Comparison of ENCODE assay signal across 12 cellular contexts in the genomic region with DNA sequence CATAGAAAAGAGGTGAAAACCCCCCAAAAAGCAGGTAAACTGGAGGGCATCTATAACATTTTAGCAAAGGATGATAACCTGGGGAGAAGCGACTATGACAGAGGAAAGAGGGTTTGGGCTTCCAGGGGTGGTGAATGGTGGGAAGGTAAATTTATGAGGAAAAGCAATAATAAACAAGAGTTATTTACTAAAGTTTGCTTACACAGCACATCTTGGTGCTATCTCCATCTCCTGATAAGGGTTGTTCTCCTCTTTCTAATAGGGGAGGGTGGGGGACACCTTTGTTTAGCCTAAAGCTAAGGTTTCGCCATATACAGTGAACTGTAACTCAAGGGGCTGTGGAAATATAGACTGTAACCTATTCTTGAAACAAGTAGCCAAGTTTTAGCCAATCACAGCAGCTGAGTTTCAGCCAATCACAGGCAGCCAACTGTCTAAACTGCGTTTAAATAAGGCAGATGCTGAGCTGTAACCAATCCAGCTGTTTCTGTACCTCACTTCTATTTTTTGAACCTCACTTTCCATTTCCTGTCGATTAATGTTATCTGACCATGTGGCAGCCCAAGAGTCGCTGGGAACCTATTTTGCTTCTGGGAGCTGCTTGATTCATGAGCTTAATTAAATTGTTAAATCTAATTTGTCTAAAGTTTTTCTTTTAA.
DNase-seq lines count a peak whose midpoint lies in the region; ATAC-seq and TF ChIP-seq lines count a peak whose summit lies in the region.
"Had no signal": no experiment of that assay in that cellular context is flagged by ENCODE, and none has a peak within 500 bp of the region (broad histone marks: within the 10 kb centered on the region; RNA-seq: fewer than 3 reads in every experiment).

No MANE protein-coding gene starts in this region.

- H3K27ac ChIP-seq in left ventricle myocardium inferior (replicated peaks) (peak overlapping the region; percentile 84), right cardiac atrium (ENCODE audit: low read length) (no peak overlapping the region), OCI-LY7 (ENCODE audit: low read depth, low read length, poor library complexity, severe bottlenecking) (peak overlapping the region; percentile 13), mesendoderm (ENCODE audit: low read depth, low read length) (no peak overlapping the region)
- H3K27ac ChIP-seq: left lung had no signal

- H3K36me3 ChIP-seq in left ventricle myocardium inferior: no peaks in the 10 kb centered on the region
- H3K36me3 ChIP-seq in OCI-LY7 (ENCODE audit: insufficient read depth, low read length): no peaks in the 10 kb centered on the region
- no peaks in the 10 kb centered on the region for H3K36me3 ChIP-seq in mesendoderm (ENCODE audit: control insufficient read depth, insufficient read depth, low read length)
- no peaks in the 10 kb centered on the region for H3K36me3 ChIP-seq in Caco-2 (ENCODE audit: control insufficient read depth, insufficient read depth, low read length)
- H3K36me3 ChIP-seq: left lung had no signal

- H3K4me3 ChIP-seq in left ventricle myocardium inferior (no peak overlapping the region), right cardiac atrium (ENCODE audit: low read length) (no peak overlapping the region), OCI-LY7 (ENCODE audit: low read depth, low read length, poor library complexity, severe bottlenecking) (no peak overlapping the region), mesendoderm (ENCODE audit: low read length) (no peak overlapping the region), Caco-2 (ENCODE audit: low read depth, low read length) (no peak overlapping the region)
- H3K4me3 ChIP-seq: GM12878, left lung, mucosa of descending colon had no signal

- H3K4me1 ChIP-seq in left ventricle myocardium inferior: peaks cover 40% of the 10 kb centered on the region
- no peaks in the 10 kb centered on the region for H3K4me1 ChIP-seq in right cardiac atrium (ENCODE audit: control insufficient read depth, insufficient read depth, low read length)
- H3K4me1 ChIP-seq in OCI-LY7 (ENCODE audit: insufficient read depth, low read length, poor library complexity, severe bottlenecking): peaks cover 55% of the 10 kb centered on the region
- H3K4me1 ChIP-seq in mesendoderm (ENCODE audit: control insufficient read depth, low read depth, low read length): no peaks in the 10 kb centered on the region
- H3K4me1 ChIP-seq in Caco-2: peaks cover 14% of the 10 kb centered on the region

- H4K20me1 ChIP-seq in OCI-LY7 (ENCODE audit: insufficient read depth, low read length): no peaks in the 10 kb centered on the region

- WGBS in right cardiac atrium: 58% methylated on average over 5 of the region's 5 CpGs
- WGBS in mesendoderm (ENCODE audit: extremely low coverage, insufficient coverage, low lambda C conversion rate): no CpG with 5 or more reads among the region's 5 CpGs

- POLR2A ChIA-PET in OCI-LY7 (lab: Charles Lee): interaction anchor here (0.5 to 3.6 kb wide), 19 partner anchors 8 to 610 kb away, joined by 3 to 31 read pairs (median 4); no protein-coding TSS in a partner anchor
- POLR2A ChIA-PET in Caco-2 (lab: Charles Lee): no interaction called here

- no peak overlapping the region for H4K5ac ChIP-seq in mesendoderm (ENCODE audit: low read length)

- H3K79me1 ChIP-seq in mesendoderm (ENCODE audit: low read length): no peaks in the 10 kb centered on the region

- BruUV-seq in OCI-LY7 (replicated peaks; lab: Mats Ljungman, UMichigan): no TSS peak
- no TSS peak for BruUV-seq in Caco-2 (replicated peaks; lab: Mats Ljungman, UMichigan)

- CTCF ChIA-PET in OCI-LY7 (lab: Charles Lee; ENCODE audit: unreplicated experiment) (interaction anchor here (1.0 to 2.2 kb wide), 9 partner anchors 12 to 538 kb away, joined by 3 to 10 read pairs (median 5); no protein-coding TSS in a partner anchor), Caco-2 (lab: Charles Lee) (interaction anchor here (0.6 to 1.2 kb wide), 4 partner anchors 12 to 1016 kb away, joined by 3 to 4 read pairs (median 3); no protein-coding TSS in a partner anchor)

- H3K27ac Mint-ChIP-seq in type B pancreatic cell: peak overlapping the region; percentile 87
- H3K27ac Mint-ChIP-seq in Caco-2 (ENCODE audit: unreplicated experiment): no peak overlapping the region
- H3K27ac Mint-ChIP-seq: immature natural killer cell had no signal

- H3K9me3 Mint-ChIP-seq in type B pancreatic cell (peaks cover 11% of the 10 kb centered on the region), Caco-2 (ENCODE audit: unreplicated experiment) (no peaks in the 10 kb centered on the region)
- H3K9me3 Mint-ChIP-seq: immature natural killer cell had no signal

- H3K18ac ChIP-seq in mesendoderm (ENCODE audit: low read length): peak overlapping the region; percentile 90

- H3K9me3 ChIP-seq in left ventricle myocardium inferior (replicated peaks) (no peaks in the 10 kb centered on the region), right cardiac atrium (ENCODE audit: control insufficient read depth, low read length) (no peaks in the 10 kb centered on the region), OCI-LY7 (ENCODE audit: low read length) (no peaks in the 10 kb centered on the region), Caco-2 (no peaks in the 10 kb centered on the region)
- H3K9me3 ChIP-seq: left lung, mucosa of descending colon had no signal

- no peak overlapping the region for H2AK5ac ChIP-seq in mesendoderm (ENCODE audit: low read length)

- H2BK15ac ChIP-seq in mesendoderm (replicated peaks; ENCODE audit: low read depth): peak overlapping the region; percentile 85

- H3K4me2 ChIP-seq in OCI-LY7 (ENCODE audit: low read length) (peak overlapping the region; percentile 6; the same call in 1 of the 2 replicates), mesendoderm (ENCODE audit: low read length) (no peak overlapping the region)

- TF ChIP-seq CTCF in left ventricle myocardium inferior (IDR thresholded peaks at IDR 0.05; ENCODE audit: borderline replicate concordance) (no peak), OCI-LY7 (conservative IDR thresholded peaks at IDR 0.05; ENCODE audit: low read length) (no peak), type B pancreatic cell (conservative IDR thresholded peaks at IDR 0.05) (no peak), Caco-2 (IDR thresholded peaks at IDR 0.05; ENCODE audit: insufficient read depth in 1 of 2, low read depth in 1 of 2, low read length in 1 of 2, severe bottlenecking in 1 of 2, unreplicated experiment in 1 of 2) (no peak)

- no peaks in the 10 kb centered on the region for H3K27me3 Mint-ChIP-seq in type B pancreatic cell
- no peaks in the 10 kb centered on the region for H3K27me3 Mint-ChIP-seq in Caco-2 (ENCODE audit: insufficient read depth, unreplicated experiment)

- no peaks in the 10 kb centered on the region for H3K79me2 ChIP-seq in OCI-LY7 (ENCODE audit: insufficient read depth, low read depth, low read length)
- H3K79me2 ChIP-seq in mesendoderm (ENCODE audit: control insufficient read depth, insufficient read depth, low read length): no peaks in the 10 kb centered on the region

- ATAC-seq in right cardiac atrium (no peak), GM18517 (IDR thresholded peaks at IDR 0.05; ENCODE audit: unreplicated experiment) (no peak)

- H3K56ac ChIP-seq in mesendoderm (ENCODE audit: low read length): peak overlapping the region; percentile 34

- peak overlapping the region; percentile 17; the same call in 1 of the 2 replicates for H2AFZ ChIP-seq in OCI-LY7 (ENCODE audit: low read length)

- intact Hi-C loops in left ventricle myocardium inferior (cut with micrococcal nuclease) (loop anchor here (10.0 kb wide), 1 partner anchor 539 kb away; no protein-coding TSS in a partner anchor), right cardiac atrium (cut with DNase I) (loop anchor here in 3 of 4 donors (5.0 to 10.0 kb wide), 2 partner anchors 536 to 539 kb away; no protein-coding TSS in a partner anchor), OCI-LY7 (cut with micrococcal nuclease; ENCODE audit: unreplicated experiment) (loop anchor here (5.0 kb wide), 1 partner anchor 231 kb away; no protein-coding TSS in a partner anchor), Caco-2 (cut with micrococcal nuclease; ENCODE audit: unreplicated experiment) (loop anchor here (2.0 to 5.0 kb wide), 3 partner anchors 495 to 946 kb away; a partner anchor contains a TSS)

- H3K4me3 Mint-ChIP-seq in type B pancreatic cell (no peak overlapping the region), Caco-2 (ENCODE audit: unreplicated experiment) (no peak overlapping the region)
- H3K4me3 Mint-ChIP-seq: immature natural killer cell had no signal

- H3K4ac ChIP-seq in mesendoderm (ENCODE audit: low read depth, low read length): peak overlapping the region; percentile 70

- no peak overlapping the region for H3K9ac ChIP-seq in mesendoderm (ENCODE audit: low read length)

- H3K27me3 ChIP-seq in left ventricle myocardium inferior (ENCODE audit: low read depth) (no peaks in the 10 kb centered on the region), right cardiac atrium (ENCODE audit: control insufficient read depth, insufficient read depth) (no peaks in the 10 kb centered on the region), mesendoderm (ENCODE audit: insufficient read depth, low read length, poor library complexity) (no peaks in the 10 kb centered on the region), Caco-2 (replicated peaks; ENCODE audit: control insufficient read depth, insufficient read depth, low read length) (no peaks in the 10 kb centered on the region)
- H3K27me3 ChIP-seq: left lung had no signal

- H4K8ac ChIP-seq in mesendoderm (ENCODE audit: low read depth, low read length): no peak overlapping the region

- no peaks in the 10 kb centered on the region for H3K9me2 ChIP-seq in OCI-LY7 (ENCODE audit: insufficient read depth, low read length)

- no peaks in the 10 kb centered on the region for H3K36me3 Mint-ChIP-seq in type B pancreatic cell
- H3K36me3 Mint-ChIP-seq in Caco-2 (ENCODE audit: insufficient read depth, unreplicated experiment): no peaks in the 10 kb centered on the region
- H3K36me3 Mint-ChIP-seq: immature natural killer cell had no signal

- no peak overlapping the region for H2BK5ac ChIP-seq in mesendoderm (ENCODE audit: low read length)

- peaks cover 28% of the 10 kb centered on the region for H3K4me1 Mint-ChIP-seq in type B pancreatic cell (ENCODE audit: unreplicated experiment)
- peaks cover 15% of the 10 kb centered on the region for H3K4me1 Mint-ChIP-seq in Caco-2 (ENCODE audit: low read depth, unreplicated experiment)

- H2BK120ac ChIP-seq in mesendoderm (ENCODE audit: low read depth, low read length): peak overlapping the region; percentile 92

- H3K23ac ChIP-seq in mesendoderm (ENCODE audit: low read length): no peak overlapping the region

- DNase-seq in left ventricle myocardium inferior (no peak), right cardiac atrium (no peak), OCI-LY7 (ENCODE audit: low spot score) (peak; percentile 31), mesendoderm (no peak), type B pancreatic cell (ENCODE audit: extremely low spot score, unreplicated experiment) (no peak), Caco-2 (no peak), NCI-H2196 treated with DMSO at 0.1 percent for 48 hours (lab: John Stamatoyannopoulos, UW; ENCODE audit: unreplicated experiment) (no peak)
- DNase-seq: immature natural killer cell had no signal

Comparison
In these comparisons a context has a peak if more than half of its experiments do, and no peak if none do; other contexts are left out.
1. H3K27ac ChIP-seq: peak in left ventricle myocardium inferior (single experiment) and OCI-LY7 (single experiment); none in right cardiac atrium (single experiment) and mesendoderm (single experiment).